1 cellular context compared by ENCODE assay signal in genomic region chr11:1487851-1488574, GRCh38.
TF ChIP-seq lines count a peak whose summit lies in the region.

No MANE protein-coding gene starts in this region.

TF ChIP-seq in GM12878, 131 proteins besides CTCF, POLR2A, EP300 and RAD21:
- no peak for TF ChIP-seq RELA (IDR thresholded peaks at IDR 0.05; ENCODE audit: borderline replicate concordance, partially characterized antibody)
- TF ChIP-seq ATF2 (IDR thresholded peaks at IDR 0.05; ENCODE audit: low read length), result no peak
- TF ChIP-seq MAX (IDR thresholded peaks at IDR 0.05; ENCODE audit: low read depth, low read length), result no peak
- TF ChIP-seq SUPT20H (IDR thresholded peaks at IDR 0.05; ENCODE audit: borderline replicate concordance, control insufficient read depth, low read depth, low read length), result no peak
